ENCODE assay signal across 17 cellular contexts in the genomic region with DNA sequence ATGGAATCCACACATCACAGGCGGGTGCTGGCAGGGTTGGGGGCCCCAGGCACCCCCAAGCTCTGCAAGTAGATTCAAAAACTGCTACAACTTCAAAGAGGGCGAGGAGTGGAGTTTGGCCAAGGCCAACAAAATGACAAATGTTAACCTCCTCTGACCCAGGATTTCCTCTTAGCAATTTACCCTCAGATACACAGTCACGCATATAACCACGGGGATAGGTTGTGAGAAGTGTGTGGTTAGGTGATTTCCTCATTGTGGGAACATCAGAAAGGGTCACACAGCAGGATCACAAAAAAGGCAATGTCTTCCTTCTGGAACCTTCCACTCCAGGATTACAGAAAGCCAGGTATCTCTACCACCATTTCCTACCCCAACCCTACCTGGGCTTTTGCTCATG.
A peak's percentile ranks its signal among the peaks of the same experiment; 100 is the strongest.
DNase-seq lines count a peak whose midpoint lies in the region; ATAC-seq and TF ChIP-seq lines count a peak whose summit lies in the region.
"Had no signal": no experiment of that assay in that cellular context is flagged by ENCODE, and none has a peak within 500 bp of the region (broad histone marks: within the 10 kb centered on the region; RNA-seq: fewer than 3 reads in every experiment).

No MANE protein-coding gene starts in this region.

- intact Hi-C loops in vagina (cut with DNase I) (no loop called here), Caco-2 (cut with micrococcal nuclease; ENCODE audit: unreplicated experiment) (no loop called here)

- no peaks in the 10 kb centered on the region for H3K4me1 ChIP-seq in endodermal cell (ENCODE audit: control insufficient read depth, insufficient read depth, low read length)
- H3K4me1 ChIP-seq in vagina, result peaks cover 8% of the 10 kb centered on the region
- H3K4me1 ChIP-seq in Caco-2, result no peaks in the 10 kb centered on the region
- H3K4me1 ChIP-seq: prostate gland had no signal

- H3K4me3 Mint-ChIP-seq in endodermal cell, result no peak overlapping the region
- no peak overlapping the region for H3K4me3 Mint-ChIP-seq in Caco-2 (ENCODE audit: unreplicated experiment)
- H3K4me3 Mint-ChIP-seq: activated naive CD4-positive, alpha-beta T cell treated with anti-CD3 and anti-CD28 coated beads for 36 hours; effector memory CD8-positive, alpha-beta T cell; nephron progenitor cell had no signal

- H3K9me3 ChIP-seq in endodermal cell (ENCODE audit: control insufficient read depth, low read length), result no peaks in the 10 kb centered on the region
- no peaks in the 10 kb centered on the region for H3K9me3 ChIP-seq in vagina
- no peaks in the 10 kb centered on the region for H3K9me3 ChIP-seq in Caco-2
- H3K9me3 ChIP-seq: prostate gland, upper lobe of left lung had no signal

- H3K27me3 Mint-ChIP-seq in endodermal cell (ENCODE audit: insufficient read depth) (peaks cover 7% of the 10 kb centered on the region), Caco-2 (ENCODE audit: insufficient read depth, unreplicated experiment) (peaks cover 15% of the 10 kb centered on the region)

- CTCF ChIA-PET in Caco-2 (lab: Charles Lee), result no interaction called here

- POLR2A ChIA-PET in Caco-2 (lab: Charles Lee), result no interaction called here

- H3K9ac ChIP-seq in endodermal cell (ENCODE audit: extremely low read depth, low read length, poor library complexity, severe bottlenecking), result no peak overlapping the region

- H3K4me1 Mint-ChIP-seq in endodermal cell (no peaks in the 10 kb centered on the region), Caco-2 (ENCODE audit: low read depth, unreplicated experiment) (no peaks in the 10 kb centered on the region)

- 83 to 89% methylated on average over 1 to 3 of the region's 4 CpGs for WGBS in endodermal cell (ENCODE audit: insufficient coverage in 1 of 2, insufficient read length in 1 of 2), 2 experiments

- TF ChIP-seq POLR2A in vagina (IDR thresholded peaks at IDR 0.05), result no peak

- no peaks in the 10 kb centered on the region for H3K9me3 Mint-ChIP-seq in endodermal cell
- H3K9me3 Mint-ChIP-seq in Caco-2 (ENCODE audit: unreplicated experiment), result peaks cover 10% of the 10 kb centered on the region
- H3K9me3 Mint-ChIP-seq: activated naive CD4-positive, alpha-beta T cell treated with anti-CD3 and anti-CD28 coated beads for 36 hours; effector memory CD8-positive, alpha-beta T cell; nephron progenitor cell had no signal

- H3K36me3 Mint-ChIP-seq in endodermal cell (ENCODE audit: low read depth) (no peaks in the 10 kb centered on the region), Caco-2 (ENCODE audit: insufficient read depth, unreplicated experiment) (no peaks in the 10 kb centered on the region)

- H3K36me3 ChIP-seq in endodermal cell (ENCODE audit: control insufficient read depth, insufficient read depth, low read length), result no peaks in the 10 kb centered on the region
- no peaks in the 10 kb centered on the region for H3K36me3 ChIP-seq in vagina
- no peaks in the 10 kb centered on the region for H3K36me3 ChIP-seq in Caco-2 (ENCODE audit: control insufficient read depth, insufficient read depth, low read length)
- H3K36me3 ChIP-seq: prostate gland, upper lobe of left lung had no signal

- no peaks in the 10 kb centered on the region for H3K27me3 ChIP-seq in endodermal cell (ENCODE audit: control insufficient read depth, insufficient read depth, low read length, poor library complexity, severe bottlenecking)
- no peaks in the 10 kb centered on the region for H3K27me3 ChIP-seq in vagina
- H3K27me3 ChIP-seq in Caco-2 (replicated peaks; ENCODE audit: control insufficient read depth, insufficient read depth, low read length), result no peaks in the 10 kb centered on the region; the same call in 1 of the 2 replicates
- H3K27me3 ChIP-seq: upper lobe of left lung had no signal

- H3K4me3 ChIP-seq in GM12864 (ENCODE audit: low read depth, low read length) (no peak overlapping the region), endodermal cell (ENCODE audit: low read length) (no peak overlapping the region), vagina (no peak overlapping the region), Caco-2 (ENCODE audit: low read depth, low read length) (no peak overlapping the region)
- H3K4me3 ChIP-seq: prostate gland, upper lobe of left lung had no signal

- H3K27ac Mint-ChIP-seq in endodermal cell, result no peak overlapping the region
- H3K27ac Mint-ChIP-seq in Caco-2 (ENCODE audit: unreplicated experiment), result no peak overlapping the region
- H3K27ac Mint-ChIP-seq: activated naive CD4-positive, alpha-beta T cell treated with anti-CD3 and anti-CD28 coated beads for 36 hours had no signal

- ATAC-seq in GM21723 (IDR thresholded peaks at IDR 0.05; ENCODE audit: unreplicated experiment), result peak; percentile 60
- ATAC-seq in GM21737 (IDR thresholded peaks at IDR 0.05; ENCODE audit: unreplicated experiment), result no peak
- ATAC-seq: effector memory CD8-positive, alpha-beta T cell had no signal

- DNase-seq in GM12864 (ENCODE audit: low read depth) (peak; percentile 3), SKM-1 (lab: John Stamatoyannopoulos, UW; ENCODE audit: unreplicated experiment) (peak; percentile 34), endodermal cell (no peak), vagina (ENCODE audit: extremely low spot score in 2 of 2) (no peak), Caco-2 (no peak)
- DNase-seq in activated CD8-positive, alpha-beta memory T cell treated with anti-CD3 and anti-CD28 coated beads for 24 hours, result no peak
- DNase-seq: activated CD4-positive, alpha-beta T cell treated with anti-CD3 and anti-CD28 coated beads for 48 hours; activated naive CD4-positive, alpha-beta T cell treated with anti-CD3 and anti-CD28 coated beads for 36 hours; AML-193; effector memory CD8-positive, alpha-beta T cell; HCEC 1CT; stimulated activated CD4-positive, alpha-beta T cell treated with anti-CD3 and anti-CD28 coated beads, Interleukin-1b, Interleukin-23, amount 100 ng/mL, for 48 hours had no signal

- TF ChIP-seq CTCF in GM12864 (IDR thresholded peaks at IDR 0.05; ENCODE audit: low read depth, low read length, missing control alignments), result no peak
- TF ChIP-seq CTCF in endodermal cell (conservative IDR thresholded peaks at IDR 0.05), result no peak
- TF ChIP-seq CTCF in vagina (IDR thresholded peaks at IDR 0.05), result no peak
- TF ChIP-seq CTCF in Caco-2 (IDR thresholded peaks at IDR 0.05; ENCODE audit: insufficient read depth in 1 of 2, low read depth in 1 of 2, low read length in 1 of 2, severe bottlenecking in 1 of 2, unreplicated experiment in 1 of 2), result no peak

- H3K27ac ChIP-seq in endodermal cell (ENCODE audit: low read depth, low read length) (peak overlapping the region; percentile 98), vagina (no peak overlapping the region)
- H3K27ac ChIP-seq: prostate gland had no signal

- BruUV-seq in Caco-2 (replicated peaks; lab: Mats Ljungman, UMichigan), result no TSS peak

Comparison
In these comparisons a context has a peak if more than half of its experiments do, and no peak if none do; other contexts are left out.
1. DNase-seq: peak in GM12864 (single experiment) and SKM-1 (single experiment); none in endodermal cell (single experiment), vagina (0 of 2), activated CD8-positive, alpha-beta memory T cell treated with anti-CD3 and anti-CD28 coated beads for 24 hours (single experiment) and Caco-2 (0 of 2).